Comparison of ENCODE assay signal across 8 cellular contexts in the genomic region with DNA sequence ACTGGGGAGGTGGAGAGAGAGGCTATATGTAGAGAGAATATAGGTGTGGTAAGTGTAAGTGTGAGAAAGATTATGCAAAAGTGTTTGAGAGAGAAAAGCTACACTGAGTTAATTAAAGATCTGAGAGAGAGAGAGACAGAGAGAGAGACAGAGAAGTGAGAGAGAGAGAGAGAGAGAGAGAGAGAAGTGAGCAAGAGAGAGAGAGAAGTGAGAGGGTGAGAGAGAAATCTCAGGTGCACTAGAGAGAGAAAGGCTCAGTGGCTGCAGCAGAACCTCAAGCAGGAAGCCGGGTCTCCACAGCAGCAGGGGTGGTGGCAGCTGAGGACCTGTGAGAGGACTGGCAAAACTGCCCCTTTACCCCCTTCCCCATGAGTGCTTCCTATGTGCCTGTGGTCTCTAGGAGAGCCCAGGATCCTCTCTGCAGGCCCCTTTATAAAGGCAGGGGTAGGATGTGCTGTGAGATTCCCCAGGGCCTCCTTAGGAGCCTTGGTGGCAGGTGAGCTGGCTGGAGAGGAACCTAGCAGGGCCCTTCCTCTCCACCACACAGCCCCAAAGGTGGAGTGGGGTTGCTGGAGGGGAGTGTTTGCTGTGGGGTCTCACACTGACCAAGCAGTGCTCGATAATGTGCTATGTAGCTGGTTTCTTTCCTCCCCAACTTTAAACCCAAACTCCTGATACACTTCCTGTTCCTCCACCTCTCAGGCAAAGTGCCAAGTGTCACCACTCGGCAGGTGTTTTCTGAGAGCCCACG. TPM values are rescaled to one million over a fixed set of nuclear protein-coding genes. Genes with fewer than 3 reads are reported as not detected.
A peak's percentile ranks its signal among the peaks of the same experiment; 100 is the strongest.
DNase-seq lines count a peak whose midpoint lies in the region; ATAC-seq and TF ChIP-seq lines count a peak whose summit lies in the region.

No MANE protein-coding gene starts in this region.

- POLR2A ChIA-PET in activated CD4-positive, alpha-beta memory T cell treated with anti-CD3 and anti-CD28 coated beads for 36 hours (lab: Charles Lee): interaction anchor here (0.6 kb wide), 1 partner anchor 111 kb away, joined by 3 read pairs; no protein-coding TSS in a partner anchor

- peaks cover 18% of the 10 kb centered on the region for H3K4me1 Mint-ChIP-seq in activated CD4-positive, alpha-beta memory T cell treated with anti-CD3 and anti-CD28 coated beads for 36 hours (ENCODE audit: low read depth)
- peaks cover 10% of the 10 kb centered on the region for H3K4me1 Mint-ChIP-seq in memory B cell

- intact Hi-C loops in activated CD4-positive, alpha-beta memory T cell treated with anti-CD3 and anti-CD28 coated beads for 36 hours (cut with micrococcal nuclease): no loop called here

- DNase-seq in GM13977 (ENCODE audit: low spot score): peak; percentile 51
- DNase-seq in activated CD4-positive, alpha-beta memory T cell treated with anti-CD3 and anti-CD28 coated beads for 36 hours: peak; percentile 40
- peak; percentile 25 to 37 for DNase-seq in memory B cell (ENCODE audit: low spot score in 2 of 2)
- no peak for DNase-seq in GM03348 (ENCODE audit: low spot score)
- no peak for DNase-seq in SIG-M5 (lab: John Stamatoyannopoulos, UW)
- no peak for DNase-seq in occipital lobe (lab: John Stamatoyannopoulos, UW)
- no peak for DNase-seq in NCI-H146 (lab: John Stamatoyannopoulos, UW)

- no peaks in the 10 kb centered on the region for H3K36me3 Mint-ChIP-seq in activated CD4-positive, alpha-beta memory T cell treated with anti-CD3 and anti-CD28 coated beads for 36 hours
- H3K36me3 Mint-ChIP-seq in memory B cell: peaks cover 4% of the 10 kb centered on the region

- no peak for TF ChIP-seq CTCF in GM13977 (IDR thresholded peaks at IDR 0.05; ENCODE audit: extremely low read depth, insufficient read depth, missing control alignments)

- ATAC-seq in HG02852 (IDR thresholded peaks at IDR 0.05; ENCODE audit: unreplicated experiment) (peak; percentile 70), memory B cell (ENCODE audit: low read depth) (peak; percentile 83)

- in situ Hi-C loops in GM13977 (cut with MboI; ENCODE audit: low pct_unique_long_range_greater_than_20kb, low sequenced_read_pairs, unreplicated experiment): no loop called here

- peak overlapping the region; percentile 64 for H3K27ac Mint-ChIP-seq in activated CD4-positive, alpha-beta memory T cell treated with anti-CD3 and anti-CD28 coated beads for 36 hours
- peak overlapping the region; percentile 91 for H3K27ac Mint-ChIP-seq in memory B cell

- CTCF ChIA-PET in activated CD4-positive, alpha-beta memory T cell treated with anti-CD3 and anti-CD28 coated beads for 36 hours (lab: Charles Lee): interaction anchor here (1.2 to 3.2 kb wide), 3 partner anchors 19 to 45 kb away, joined by 3 to 13 read pairs (median 8); no protein-coding TSS in a partner anchor

- no peaks in the 10 kb centered on the region for H3K27me3 Mint-ChIP-seq in activated CD4-positive, alpha-beta memory T cell treated with anti-CD3 and anti-CD28 coated beads for 36 hours
- no peaks in the 10 kb centered on the region for H3K27me3 Mint-ChIP-seq in memory B cell

- H3K9me3 Mint-ChIP-seq in activated CD4-positive, alpha-beta memory T cell treated with anti-CD3 and anti-CD28 coated beads for 36 hours: no peaks in the 10 kb centered on the region
- no peaks in the 10 kb centered on the region for H3K9me3 Mint-ChIP-seq in memory B cell

- H3K4me3 Mint-ChIP-seq in activated CD4-positive, alpha-beta memory T cell treated with anti-CD3 and anti-CD28 coated beads for 36 hours: no peak overlapping the region
- H3K4me3 Mint-ChIP-seq in memory B cell: peak overlapping the region; percentile 59

RNA-seq across cellular contexts. Expression of gene SLC4A5, which starts 52.6 kb away (rescaled TPM):
- 1 to 10 TPM; 2.9 to 3.1 TPM for total RNA-seq in activated CD4-positive, alpha-beta memory T cell treated with anti-CD3 and anti-CD28 coated beads for 36 hours
- total RNA-seq in occipital lobe: 2.2 TPM

Comparison
In these comparisons a context has a peak if more than half of its experiments do, and no peak if none do; other contexts are left out.
1. DNase-seq: peak in GM13977 (single experiment), activated CD4-positive, alpha-beta memory T cell treated with anti-CD3 and anti-CD28 coated beads for 36 hours (single experiment) and memory B cell (2 of 2); none in GM03348 (single experiment), SIG-M5 (single experiment), occipital lobe (single experiment) and NCI-H146 (single experiment).